1 cellular context compared by ENCODE assay signal in the genomic region with DNA sequence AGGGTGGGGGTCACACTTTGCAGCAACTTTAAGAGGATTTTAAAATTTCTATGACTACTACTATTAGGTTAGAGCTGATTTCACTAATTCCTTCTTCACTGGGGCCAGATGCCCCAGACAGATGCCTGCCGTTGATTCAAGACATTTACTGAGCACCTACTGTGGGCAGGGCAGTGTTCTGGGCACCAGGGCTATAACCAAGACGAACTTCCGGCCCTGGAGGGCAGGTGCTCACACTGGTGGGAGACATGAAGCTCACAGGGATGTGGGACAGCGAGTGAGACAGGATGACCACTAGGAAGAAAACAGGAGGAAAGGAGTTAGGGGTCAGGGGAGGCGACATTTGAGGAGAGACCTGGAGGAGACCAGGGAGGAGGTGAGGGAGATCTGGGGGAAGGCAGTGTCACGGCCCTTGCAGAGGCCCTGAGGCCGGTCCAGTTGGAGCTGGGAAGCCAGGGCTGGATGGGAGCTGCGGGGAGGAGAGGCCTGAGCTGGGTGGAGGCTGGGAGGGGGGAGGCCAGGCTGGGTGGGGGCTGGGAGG.
TF ChIP-seq lines count a peak whose summit lies in the region.

No MANE protein-coding gene starts in this region.

TF ChIP-seq in WTC11, 78 proteins besides CTCF, POLR2A, EP300 and RAD21 (continued from another document):
- TF ChIP-seq, protein P1, sequence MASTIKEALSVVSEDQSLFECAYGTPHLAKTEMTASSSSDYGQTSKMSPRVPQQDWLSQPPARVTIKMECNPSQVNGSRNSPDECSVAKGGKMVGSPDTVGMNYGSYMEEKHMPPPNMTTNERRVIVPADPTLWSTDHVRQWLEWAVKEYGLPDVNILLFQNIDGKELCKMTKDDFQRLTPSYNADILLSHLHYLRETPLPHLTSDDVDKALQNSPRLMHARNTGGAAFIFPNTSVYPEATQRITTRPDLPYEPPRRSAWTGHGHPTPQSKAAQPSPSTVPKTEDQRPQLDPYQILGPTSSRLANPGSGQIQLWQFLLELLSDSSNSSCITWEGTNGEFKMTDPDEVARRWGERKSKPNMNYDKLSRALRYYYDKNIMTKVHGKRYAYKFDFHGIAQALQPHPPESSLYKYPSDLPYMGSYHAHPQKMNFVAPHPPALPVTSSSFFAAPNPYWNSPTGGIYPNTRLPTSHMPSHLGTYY (CRISPR knock-in tag; IDR thresholded peaks at IDR 0.05) = no peak
